Comparison of ENCODE assay signal across 1 cellular context in genomic region chr19:3185482-3186376, GRCh38.
TF ChIP-seq lines count a peak whose summit lies in the region.

Gene NCLN, plus strand, starts transcription at chr19:3185930. Its CDS starts 101 bp downstream, at chr19:3186031.

TF ChIP-seq in HepG2, 621 proteins besides CTCF, POLR2A, EP300 and RAD21 (continued from another document and continues in another):
- TF ChIP-seq ZNF18 (CRISPR knock-in tag; IDR thresholded peaks at IDR 0.05; ENCODE audit: insufficient replicate concordance) = no peak
- peak; percentile 50 for TF ChIP-seq SKI (IDR thresholded peaks at IDR 0.05; ENCODE audit: partially characterized antibody)
- no peak for TF ChIP-seq GFI1 (CRISPR knock-in tag; IDR thresholded peaks at IDR 0.05; ENCODE audit: borderline replicate concordance)
- no peak for TF ChIP-seq ZNF691 (CRISPR knock-in tag; IDR thresholded peaks at IDR 0.05; ENCODE audit: borderline replicate concordance, low read depth)
- no peak for TF ChIP-seq GPBP1L1 (CRISPR knock-in tag; IDR thresholded peaks at IDR 0.05)
- peak; percentile 9; the same call in 1 of the 2 replicates for TF ChIP-seq ARID3A (IDR thresholded peaks at IDR 0.05; ENCODE audit: low read depth, low read length)
- TF ChIP-seq HMG20A (CRISPR knock-in tag; IDR thresholded peaks at IDR 0.05; ENCODE audit: borderline replicate concordance) = no peak
- TF ChIP-seq MXD1 (CRISPR knock-in tag; IDR thresholded peaks at IDR 0.05) = peak; percentile 73; the same call in 1 of the 2 replicates
- TF ChIP-seq DR1 (CRISPR knock-in tag; IDR thresholded peaks at IDR 0.05) = no peak
- no peak for TF ChIP-seq ZNF775 (CRISPR knock-in tag; IDR thresholded peaks at IDR 0.05; ENCODE audit: borderline replicate concordance)
- TF ChIP-seq ATF6 (CRISPR knock-in tag; conservative IDR thresholded peaks at IDR 0.05) = no peak
- TF ChIP-seq SMAD3 (CRISPR knock-in tag; IDR thresholded peaks at IDR 0.05) = no peak
- no peak for TF ChIP-seq ZNF44 (CRISPR knock-in tag; IDR thresholded peaks at IDR 0.05)
- TF ChIP-seq ZNF512 (CRISPR knock-in tag; IDR thresholded peaks at IDR 0.05) = no peak
- TF ChIP-seq CBX1 (IDR thresholded peaks at IDR 0.05; ENCODE audit: low read depth) = no peak
- TF ChIP-seq ZUFSP (CRISPR knock-in tag; IDR thresholded peaks at IDR 0.05; ENCODE audit: borderline replicate concordance) = no peak
- TF ChIP-seq RFX3 (CRISPR knock-in tag; IDR thresholded peaks at IDR 0.05) = no peak
- TF ChIP-seq ZBTB2 (CRISPR knock-in tag; IDR thresholded peaks at IDR 0.05; ENCODE audit: low read depth) = no peak
- peak; percentile 73 for TF ChIP-seq PHF20 (CRISPR knock-in tag; IDR thresholded peaks at IDR 0.05)
- no peak for TF ChIP-seq PLRG1 (conservative IDR thresholded peaks at IDR 0.05)
- TF ChIP-seq FOXP4 (CRISPR knock-in tag; IDR thresholded peaks at IDR 0.05) = no peak
- no peak for TF ChIP-seq SNAPC2 (CRISPR knock-in tag; IDR thresholded peaks at IDR 0.05)
- TF ChIP-seq ZNF597 (CRISPR knock-in tag; IDR thresholded peaks at IDR 0.05) = no peak
- no peak for TF ChIP-seq ZNF354B (CRISPR knock-in tag; IDR thresholded peaks at IDR 0.05)
- peak; percentile 80; the same call in 2 of the 3 replicates for TF ChIP-seq MXI1 (IDR thresholded peaks at IDR 0.05; ENCODE audit: borderline replicate concordance, low read depth, low read length)
- no peak for TF ChIP-seq ZNF598 (CRISPR knock-in tag; IDR thresholded peaks at IDR 0.05; ENCODE audit: borderline replicate concordance)
- 0 out of 2 replicates have a peak, but pooled peaks have one; percentile 47 for TF ChIP-seq PAWR (CRISPR knock-in tag; IDR thresholded peaks at IDR 0.05; ENCODE audit: borderline replicate concordance)
- no peak for TF ChIP-seq SMARCC2 (IDR thresholded peaks at IDR 0.05)
- no peak for TF ChIP-seq CCAR2 (optimal IDR thresholded peaks at IDR 0.05; ENCODE audit: low read depth, low read length)
- TF ChIP-seq ASH2L (IDR thresholded peaks at IDR 0.05; ENCODE audit: insufficient read length, low read depth, low read length) = peak; percentile 81
- no peak for TF ChIP-seq GTF2F1 (IDR thresholded peaks at IDR 0.05; ENCODE audit: low read length)
- no peak for TF ChIP-seq ZFP82 (CRISPR knock-in tag; IDR thresholded peaks at IDR 0.05; ENCODE audit: borderline replicate concordance)
- no peak for TF ChIP-seq NR1H2 (CRISPR knock-in tag; IDR thresholded peaks at IDR 0.05; ENCODE audit: borderline replicate concordance, low read depth)
- peak; percentile 29; the same call in 1 of the 2 replicates for TF ChIP-seq POLR2AphosphoS5 (IDR thresholded peaks at IDR 0.05; ENCODE audit: low read depth, low read length)
- no peak for TF ChIP-seq SMYD3 (CRISPR knock-in tag; IDR thresholded peaks at IDR 0.05)
- TF ChIP-seq HOXA7 (CRISPR knock-in tag; IDR thresholded peaks at IDR 0.05) = no peak
- TF ChIP-seq CBFB (CRISPR knock-in tag; IDR thresholded peaks at IDR 0.05) = 0 out of 2 replicates have a peak, but pooled peaks have one; percentile 40
- no peak for TF ChIP-seq ZNF468 (CRISPR knock-in tag; IDR thresholded peaks at IDR 0.05)
- TF ChIP-seq RXRB (CRISPR knock-in tag; IDR thresholded peaks at IDR 0.05; ENCODE audit: borderline replicate concordance) = no peak
- no peak for TF ChIP-seq RARG (CRISPR knock-in tag; IDR thresholded peaks at IDR 0.05; ENCODE audit: low read depth)
- no peak for TF ChIP-seq ZNF772 (CRISPR knock-in tag; IDR thresholded peaks at IDR 0.05)
- TF ChIP-seq AKAP8 (CRISPR knock-in tag; IDR thresholded peaks at IDR 0.05) = no peak
- TF ChIP-seq CAMTA2 (CRISPR knock-in tag; IDR thresholded peaks at IDR 0.05; ENCODE audit: borderline replicate concordance) = 0 out of 2 replicates have a peak, but pooled peaks have one; percentile 46
- TF ChIP-seq SOX13 (IDR thresholded peaks at IDR 0.05) = no peak
- no peak for TF ChIP-seq SOX13 (CRISPR knock-in tag; conservative IDR thresholded peaks at IDR 0.05 in 1 of 2, IDR thresholded peaks at IDR 0.05 in 1 of 2)
- TF ChIP-seq ZNF20 (CRISPR knock-in tag; IDR thresholded peaks at IDR 0.05) = no peak
- no peak for TF ChIP-seq PREB (CRISPR knock-in tag; IDR thresholded peaks at IDR 0.05)
- peak; percentile 82 for TF ChIP-seq MYC (CRISPR knock-in tag; IDR thresholded peaks at IDR 0.05; ENCODE audit: borderline replicate concordance)
- no peak for TF ChIP-seq ZSCAN30 (CRISPR knock-in tag; IDR thresholded peaks at IDR 0.05)
- no peak for TF ChIP-seq ELF3 (CRISPR knock-in tag; IDR thresholded peaks at IDR 0.05)
- 0 out of 2 replicates have a peak, but pooled peaks have one; percentile 25 for TF ChIP-seq KDM2A (CRISPR knock-in tag; IDR thresholded peaks at IDR 0.05; ENCODE audit: borderline replicate concordance, low read depth)
- TF ChIP-seq REXO4 (CRISPR knock-in tag; IDR thresholded peaks at IDR 0.05; ENCODE audit: borderline replicate concordance) = no peak
